ENCODE assay signal across 19 cellular contexts in genomic region chr7:24697416-24697815, GRCh38. TPM values are rescaled to one million over a fixed set of nuclear protein-coding genes. Genes with fewer than 3 reads are reported as not detected.
"Had no signal": no experiment of that assay in that cellular context is flagged by ENCODE, and none has a peak within 500 bp of the region (broad histone marks: within the 10 kb centered on the region; RNA-seq: fewer than 3 reads in every experiment).

No MANE protein-coding gene starts in this region.

- H3K27ac ChIP-seq: SJSA1, SK-N-MC had no signal

- H3K4me3 ChIP-seq: SJSA1, SK-N-MC had no signal

- H3K36me3 ChIP-seq: SJSA1 had no signal

- DNase-seq: KBM-7, NCI-H1092 treated with DMSO at 0.1 percent for 48 hours, NCI-H1436, NCI-H187, NCI-H2029, NCI-H2081 treated with DMSO at 0.1 percent for 48 hours, NCI-H2171, NCI-H226, NCI-H446, NCI-H510A, NCI-H524 treated with DMSO at 0.1 percent for 48 hours, NCI-H69, NCI-H774, Right ventricle myocardium superior, RPMI8226, SIG-M5 had no signal

- H3K27me3 ChIP-seq: SJSA1 had no signal

- H3K9me3 ChIP-seq: SJSA1 had no signal

RNA-seq across cellular contexts. Expression of gene GSDME, which starts 59.8 kb away (rescaled TPM):
- total RNA-seq: HT-29 had no signal
